In the genomic region with DNA sequence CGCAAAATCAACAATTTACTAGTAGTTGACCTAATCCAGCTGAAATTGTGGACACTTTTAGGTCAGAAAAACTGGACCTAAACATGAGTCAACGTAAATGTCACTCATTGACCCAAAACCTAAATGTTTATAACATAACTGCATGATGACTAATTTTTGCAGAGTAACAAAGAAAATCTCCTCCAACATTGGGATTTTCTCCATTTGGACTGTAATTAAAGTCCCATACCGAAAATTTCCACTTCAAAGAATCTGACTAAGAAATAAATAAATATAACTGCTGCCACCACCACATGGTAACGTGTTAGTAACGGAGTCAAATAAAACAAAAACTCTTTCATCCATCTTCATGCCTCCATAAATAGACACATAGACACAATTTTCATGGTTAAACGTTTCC, we compare ENCODE assay signal across 9 cellular contexts. TPM values are rescaled to one million over a fixed set of nuclear protein-coding genes. Genes with fewer than 3 reads are reported as not detected.
DNase-seq lines count a peak whose midpoint lies in the region; ATAC-seq, FAIRE-seq and TF ChIP-seq lines count a peak whose summit lies in the region.
"Had no signal": no experiment of that assay in that cellular context is flagged by ENCODE, and none has a peak within 500 bp of the region (broad histone marks: within the 10 kb centered on the region; RNA-seq: fewer than 3 reads in every experiment).

No MANE protein-coding gene starts in this region.

- H3K23ac ChIP-seq in H1 (ENCODE audit: insufficient read length) = no peak overlapping the region

- H4K20me1 ChIP-seq in H1 (replicated peaks in 1 of 2; ENCODE audit: control insufficient read depth in 1 of 2, insufficient read depth in 2 of 2, low read length in 2 of 2) = peaks cover 4 to 7% of the 10 kb centered on the region in 2 experiments

- no peaks in the 10 kb centered on the region for H3K36me3 ChIP-seq in H1 (ENCODE audit: control insufficient read depth in 2 of 4, insufficient read depth in 4 of 4, low read length in 3 of 4)
- H3K36me3 ChIP-seq: ovary had no signal

- no peak for ATAC-seq in T-cell (replicated peaks in 1 of 4)
- no peak for ATAC-seq in GM19463 (IDR thresholded peaks at IDR 0.05; ENCODE audit: unreplicated experiment)

- no peak overlapping the region for H3K18ac ChIP-seq in H1 (ENCODE audit: extremely low read depth, low read length)

- in situ Hi-C loops in GM13976 (cut with MboI; ENCODE audit: low sequenced_read_pairs, unreplicated experiment) = no loop called here

- H3K4me3 Mint-ChIP-seq in nephron (peak overlapping the region; percentile 97 to 99 (median 97)), T-cell (peak overlapping the region in 1 of 3 donors; percentile 96)

- no peak for TF ChIP-seq EP300 in H1 (IDR thresholded peaks at IDR 0.05; ENCODE audit: borderline replicate concordance in 1 of 2, low read depth in 2 of 2, low read length in 2 of 2)

- no peak overlapping the region for H2BK120ac ChIP-seq in H1 (replicated peaks; ENCODE audit: low read depth, low read length)

- H3K9me3 ChIP-seq in H1 (ENCODE audit: insufficient read depth in 2 of 2, low read depth in 1 of 2, low read length in 1 of 2) = no peaks in the 10 kb centered on the region
- H3K9me3 ChIP-seq: ovary had no signal

- H3K27ac Mint-ChIP-seq in nephron (peak overlapping the region; percentile 98), T-cell (peak overlapping the region in 1 of 2 donors; percentile 36)

- peaks cover 28% of the 10 kb centered on the region for H3K4me1 Mint-ChIP-seq in nephron
- H3K4me1 Mint-ChIP-seq in T-cell = peaks cover 14 to 25% (median 16%) of the 10 kb centered on the region in 3 donors

- TF ChIP-seq POLR2A in H1 (IDR thresholded peaks at IDR 0.05; ENCODE audit: control extremely low read depth in 1 of 2, low read depth in 2 of 2, low read length in 2 of 2) = no peak

- no peak for TF ChIP-seq CTCF in H1 (IDR thresholded peaks at IDR 0.05; ENCODE audit: control extremely low read depth in 1 of 3, insufficient read depth in 1 of 3, low read depth in 1 of 3, low read length in 3 of 3)
- no peak for TF ChIP-seq CTCF in nephron (IDR thresholded peaks at IDR 0.05; ENCODE audit: unreplicated experiment in 3 of 3)
- TF ChIP-seq CTCF in GM13976 (IDR thresholded peaks at IDR 0.05; ENCODE audit: borderline replicate concordance, control extremely low read depth, extremely low read depth, insufficient read depth, missing control alignments) = no peak

- H3K9me3 Mint-ChIP-seq in nephron (peaks cover 2% of the 10 kb centered on the region), T-cell (no peaks in the 10 kb centered on the region)

- H4K8ac ChIP-seq in H1 (ENCODE audit: extremely low read depth, insufficient read depth, low read length) = no peak overlapping the region

- peak overlapping the region in 1 of 4 experiments; percentile 94; a peak in 3 of 7 replicates for H3K9ac ChIP-seq in H1 (replicated peaks in 1 of 4; ENCODE audit: extremely low read depth in 1 of 4, low read depth in 3 of 4, low read length in 3 of 4)

- H3K27me3 Mint-ChIP-seq in nephron (ENCODE audit: low read depth) (no peaks in the 10 kb centered on the region), T-cell (peaks cover 6 to 28% of the 10 kb centered on the region in 2 donors)

- H3K4ac ChIP-seq in H1 (replicated peaks; ENCODE audit: insufficient read length, low read depth, low read length) = no peak overlapping the region

- H4K5ac ChIP-seq in H1 (ENCODE audit: insufficient read length, low read depth, low read length) = no peak overlapping the region

- POLR2A ChIA-PET in H1 (lab: Charles Lee; ENCODE audit: partially characterized antibody) (interaction anchor here (3.9 kb wide), 1 partner anchor 8 kb away, joined by 62 read pairs; no protein-coding TSS in a partner anchor), T-cell (lab: Charles Lee) (no interaction called here)

- peaks cover 30 to 59% of the 10 kb centered on the region in 2 experiments for H3K79me2 ChIP-seq in H1 (ENCODE audit: control insufficient read depth in 1 of 2, insufficient read depth in 2 of 2, low read length in 2 of 2)

- peak overlapping the region; percentile 76 to 98 for H3K4me2 ChIP-seq in H1 (ENCODE audit: insufficient read depth in 1 of 2, low read depth in 2 of 2, low read length in 2 of 2)

- H2BK20ac ChIP-seq in H1 (ENCODE audit: low read length) = no peak overlapping the region

- peaks cover 7% of the 10 kb centered on the region; the same call in 1 of the 2 replicates for H3K79me1 ChIP-seq in H1 (ENCODE audit: low read depth, low read length)

- H3K4me3 ChIP-seq in H1 (ENCODE audit: extremely low read depth in 1 of 4, insufficient read depth in 2 of 4, low read depth in 3 of 4, low read length in 4 of 4) = peak overlapping the region; percentile 80 to 99 (median 84)

- H3K4me1 ChIP-seq in H1 (replicated peaks in 1 of 4; ENCODE audit: control insufficient read depth in 3 of 4, insufficient read depth in 4 of 4, low read length in 3 of 4) = peaks cover 3 to 9% (median 5%) of the 10 kb centered on the region in 4 experiments; a peak in 5 of 7 replicates

- H2BK15ac ChIP-seq in H1 (ENCODE audit: low read length) = no peak overlapping the region

- H2AK5ac ChIP-seq in H1 (ENCODE audit: low read depth, low read length) = no peak overlapping the region

- no peak overlapping the region for H3K56ac ChIP-seq in H1 (replicated peaks; ENCODE audit: insufficient read length, low read depth, low read length)

- H3K36me3 Mint-ChIP-seq in nephron (ENCODE audit: low read depth) (peaks cover 13% of the 10 kb centered on the region), T-cell (no peaks in the 10 kb centered on the region)

- DNase-seq in Daoy (ENCODE audit: low read depth) (peak; percentile 26), M059J (ENCODE audit: low read depth) (peak; percentile 94), H1 (ENCODE audit: low read depth in 1 of 2, low spot score in 2 of 2) (no peak), T-cell (no peak), GM13976 (ENCODE audit: low spot score) (no peak)
- DNase-seq in stimulated activated CD8-positive, alpha-beta memory T cell treated with anti-CD3 and anti-CD28 coated beads, Interleukin-4, amount 100 ng/mL, for 48 hours = no peak
- DNase-seq: ovary had no signal

- peaks cover 0 to 3% (median 0%) of the 10 kb centered on the region in 4 experiments; a peak in 3 of 7 replicates for H3K27me3 ChIP-seq in H1 (replicated peaks in 1 of 4; ENCODE audit: control insufficient read depth in 3 of 4, extremely low read depth in 1 of 4, insufficient read depth in 3 of 4, low read length in 3 of 4)
- H3K27me3 ChIP-seq: ovary had no signal

- no peak overlapping the region for H2BK5ac ChIP-seq in H1 (ENCODE audit: low read depth, low read length)

- FAIRE-seq in H1 (lab: Jason Lieb, UNC) = no peak

- CTCF ChIA-PET in H1 (lab: Charles Lee; ENCODE audit: partially characterized antibody) (interaction anchor here (0.6 to 1.2 kb wide), 2 partner anchors 36 to 172 kb away, joined by 3 to 4 read pairs; no protein-coding TSS in a partner anchor), T-cell (lab: Charles Lee) (interaction anchor here in 1 of 2 donors (0.6 kb wide), 1 partner anchor 82 kb away, joined by 5 read pairs; no protein-coding TSS in a partner anchor)

- no peak overlapping the region for H2BK12ac ChIP-seq in H1 (ENCODE audit: low read depth, low read length)

- H3K27ac ChIP-seq in H1 (ENCODE audit: low read depth, low read length) = no peak overlapping the region
- H3K27ac ChIP-seq: ovary had no signal

- no peak overlapping the region for H3K14ac ChIP-seq in H1 (ENCODE audit: insufficient read length)

- WGBS in H1 (ENCODE audit: extremely low coverage in 1 of 2, insufficient coverage in 1 of 2, insufficient read length in 1 of 2, insufficient replicate concordance in 2 of 2, low coverage in 1 of 2, low lambda C conversion rate in 2 of 2, missing lambda C conversion rate in 1 of 2), 2 experiments = 59% methylated on average over 6 of the region's 6 CpGs; no CpG with 5 or more reads in 1 of the 2 experiments

- no peak overlapping the region for H2AFZ ChIP-seq in H1 (ENCODE audit: low read length)

- no peak for TF ChIP-seq RAD21 in H1 (IDR thresholded peaks at IDR 0.05 in 1 of 2, conservative IDR thresholded peaks at IDR 0.05 in 1 of 2; ENCODE audit: low read depth in 2 of 2, low read length in 2 of 2)

- no peak overlapping the region for H4K91ac ChIP-seq in H1 (replicated peaks; ENCODE audit: insufficient read length, low read length)

- peaks cover 14% of the 10 kb centered on the region for H3K23me2 ChIP-seq in H1 (ENCODE audit: low read depth, low read length)

TF ChIP-seq in H1, 55 proteins besides CTCF, POLR2A, EP300 and RAD21 (continues in another document):
- no peak for TF ChIP-seq NRF1 (IDR thresholded peaks at IDR 0.05; ENCODE audit: low read depth, low read length)
- TF ChIP-seq SUZ12 (IDR thresholded peaks at IDR 0.05; ENCODE audit: low read length) = no peak
- no peak for TF ChIP-seq GABPA (IDR thresholded peaks at IDR 0.05; ENCODE audit: borderline replicate concordance, insufficient read depth, low read length)
- TF ChIP-seq SP2 (IDR thresholded peaks at IDR 0.05; ENCODE audit: low read length) = no peak
- no peak for TF ChIP-seq RFX5 (IDR thresholded peaks at IDR 0.05; ENCODE audit: borderline replicate concordance, low read depth, low read length)
- TF ChIP-seq HDAC6 (IDR thresholded peaks at IDR 0.05; ENCODE audit: low read depth, low read length) = no peak
- TF ChIP-seq CHD2 (IDR thresholded peaks at IDR 0.05; ENCODE audit: low read length) = no peak
- TF ChIP-seq, protein P1, sequence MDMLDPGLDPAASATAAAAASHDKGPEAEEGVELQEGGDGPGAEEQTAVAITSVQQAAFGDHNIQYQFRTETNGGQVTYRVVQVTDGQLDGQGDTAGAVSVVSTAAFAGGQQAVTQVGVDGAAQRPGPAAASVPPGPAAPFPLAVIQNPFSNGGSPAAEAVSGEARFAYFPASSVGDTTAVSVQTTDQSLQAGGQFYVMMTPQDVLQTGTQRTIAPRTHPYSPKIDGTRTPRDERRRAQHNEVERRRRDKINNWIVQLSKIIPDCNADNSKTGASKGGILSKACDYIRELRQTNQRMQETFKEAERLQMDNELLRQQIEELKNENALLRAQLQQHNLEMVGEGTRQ (IDR thresholded peaks at IDR 0.05; ENCODE audit: low read length) = no peak
- TF ChIP-seq KDM1A (IDR thresholded peaks at IDR 0.05; ENCODE audit: borderline replicate concordance, low read length) = no peak

RNA-seq across cellular contexts. Expression of a gene that starts 1.9 kb away (rescaled TPM):
- 13.6 and 19.4 TPM in 2 replicates for total RNA-seq in Daoy (2014; rRNA removed; shearing (Covaris generic))
- total RNA-seq in M059J (2014; rRNA removed; shearing (Covaris generic)) = 16.1 and 22.4 TPM in 2 replicates
- 58.2 and 63.0 TPM in 2 replicates for total RNA-seq in H1 (2021; fragmentation: NEBNext Ultra II Directional; extraction: Animal tissue kit (Norgen Biotek cat#: 25700))
- 24.1 and 31.5 TPM in 2 replicates for polyA plus RNA-seq in H1 (2011; rRNA removed)
- 33.6 TPM for polyA plus RNA-seq in H1 (2011; cell fraction: cytosol; rRNA removed)
- 44.6 TPM for polyA plus RNA-seq in H1 (2011; cell fraction: nucleus; rRNA removed)
- 37.7 to 50.3 TPM (median 43.3 TPM) in 4 replicates for polyA plus RNA-seq in H1 (2012, experiment 1 of 2)
- polyA plus RNA-seq in H1 (2012, experiment 2 of 2) = 3.8 TPM
- 43.8 TPM for polyA plus RNA-seq in H1 (2013, experiment 1 of 2)
- 48.0 TPM for polyA plus RNA-seq in H1 (2013, experiment 2 of 2)
- polyA minus RNA-seq in H1 (2011; rRNA and poly(A)+ RNA removed) = 218 and 258 TPM in 2 replicates
- polyA minus RNA-seq in H1 (2011; cell fraction: cytosol; rRNA and poly(A)+ RNA removed) = 45.2 TPM
- polyA minus RNA-seq in H1 (2011; cell fraction: nucleus; rRNA and poly(A)+ RNA removed) = 194 TPM
- total RNA-seq in T-cell = 1 to 10 TPM in 4 of 5 donors, under 1 TPM in 1; 0.59 to 3.6 (median 1.8) TPM

Comparison
In these comparisons a context has a peak if more than half of its experiments do, and no peak if none do; other contexts are left out.
1. DNase-seq: peak in Daoy (single experiment) and M059J (single experiment); none in H1 (0 of 2), stimulated activated CD8-positive, alpha-beta memory T cell treated with anti-CD3 and anti-CD28 coated beads, Interleukin-4, amount 100 ng/mL, for 48 hours (single experiment), T-cell (0 of 34) and GM13976 (single experiment).